Comparison of ENCODE assay signal across 19 cellular contexts in genomic region chr17:12053552-12053951, GRCh38.
A peak's percentile ranks its signal among the peaks of the same experiment; 100 is the strongest.
DNase-seq lines count a peak whose midpoint lies in the region; ATAC-seq and TF ChIP-seq lines count a peak whose summit lies in the region.
"Had no signal": no experiment of that assay in that cellular context is flagged by ENCODE, and none has a peak within 500 bp of the region (broad histone marks: within the 10 kb centered on the region; RNA-seq: fewer than 3 reads in every experiment).

No MANE protein-coding gene starts in this region.

- ATAC-seq in stimulated activated effector memory CD8-positive, alpha-beta T cell treated with anti-CD3 and anti-CD28 coated beads, Interleukin-12 subunit alpha, Interleukin-12 subunit beta, amount 100 ng/mL, for 72 hours = no peak
- ATAC-seq in GM21447 (IDR thresholded peaks at IDR 0.05; ENCODE audit: unreplicated experiment) (no peak), GM19455 (IDR thresholded peaks at IDR 0.05; ENCODE audit: unreplicated experiment) (no peak), HG02870 (IDR thresholded peaks at IDR 0.05; ENCODE audit: unreplicated experiment) (no peak)
- ATAC-seq: gastrocnemius medialis, left lung, Panc1 had no signal

- DNase-seq in activated naive CD4-positive, alpha-beta T cell treated with anti-CD3 and anti-CD28 coated beads, Interleukin-2, amount 10 ng/mL, durations not matched to agents 7 days and 5 days = no peak
- no peak for DNase-seq in activated naive CD4-positive, alpha-beta T cell treated with anti-CD3 and anti-CD28 coated beads, Interleukin-2, amount 50 U/mL, for 16 hours
- peak; percentile 12 for DNase-seq in choroid plexus epithelial cell (ENCODE audit: low read depth)
- DNase-seq in stimulated activated effector memory CD8-positive, alpha-beta T cell treated with anti-CD3 and anti-CD28 coated beads, Interleukin-12 subunit alpha, Interleukin-12 subunit beta, amount 100 ng/mL, for 72 hours (ENCODE audit: low spot score in 2 of 2) = no peak
- DNase-seq: gastrocnemius medialis; left lung; NCI-H1092; NCI-H748 treated with DMSO at 0.1 percent for 48 hours; ovary; SK-N-SH; stimulated activated CD4-positive, alpha-beta T cell treated with anti-CD3 and anti-CD28 coated beads, Interleukin-4, amount 100 ng/mL, for 1 hour had no signal

- no peak for TF ChIP-seq CTCF in choroid plexus epithelial cell (conservative IDR thresholded peaks at IDR 0.05; ENCODE audit: low read depth, low read length)

- peaks cover 17% of the 10 kb centered on the region for H3K36me3 Mint-ChIP-seq in activated naive CD4-positive, alpha-beta T cell treated with anti-CD3 and anti-CD28 coated beads, Interleukin-2, amount 10 ng/mL, durations not matched to agents 7 days and 5 days
- H3K36me3 Mint-ChIP-seq in T-helper 1 cell treated with Interleukin-12 subunit alpha and Interleukin-12 subunit beta and Interleukin-4 antibody, amounts not matched to agents 30 μg/mL and 1 μg/mL, for 36 hours (ENCODE audit: low read depth) = peaks cover 13% of the 10 kb centered on the region
- peaks cover 12% of the 10 kb centered on the region for H3K36me3 Mint-ChIP-seq in stimulated activated effector memory CD8-positive, alpha-beta T cell treated with anti-CD3 and anti-CD28 coated beads, Interleukin-12 subunit alpha, Interleukin-12 subunit beta, amount 100 ng/mL, for 72 hours
- H3K36me3 Mint-ChIP-seq: activated naive CD4-positive, alpha-beta T cell treated with anti-CD3 and anti-CD28 coated beads, Interleukin-2, amount 50 U/mL, for 24 hours had no signal

- CTCF ChIA-PET in activated naive CD4-positive, alpha-beta T cell treated with anti-CD3 and anti-CD28 coated beads, Interleukin-2, amount 10 ng/mL, durations not matched to agents 7 days and 5 days (lab: Charles Lee) = interaction anchor here (0.6 kb wide), 1 partner anchor 45 kb away, joined by 3 read pairs; no protein-coding TSS in a partner anchor

- peak overlapping the region; percentile 86 for H3K27ac Mint-ChIP-seq in activated naive CD4-positive, alpha-beta T cell treated with anti-CD3 and anti-CD28 coated beads, Interleukin-2, amount 10 ng/mL, durations not matched to agents 7 days and 5 days
- peak overlapping the region; percentile 42 for H3K27ac Mint-ChIP-seq in T-helper 1 cell treated with Interleukin-12 subunit alpha and Interleukin-12 subunit beta and Interleukin-4 antibody, amounts not matched to agents 30 μg/mL and 1 μg/mL, for 36 hours
- peak overlapping the region; percentile 55 for H3K27ac Mint-ChIP-seq in stimulated activated effector memory CD8-positive, alpha-beta T cell treated with anti-CD3 and anti-CD28 coated beads, Interleukin-12 subunit alpha, Interleukin-12 subunit beta, amount 100 ng/mL, for 72 hours
- H3K27ac Mint-ChIP-seq: activated naive CD4-positive, alpha-beta T cell treated with anti-CD3 and anti-CD28 coated beads, Interleukin-2, amount 50 U/mL, for 24 hours had no signal

- H3K4me1 Mint-ChIP-seq in activated naive CD4-positive, alpha-beta T cell treated with anti-CD3 and anti-CD28 coated beads, Interleukin-2, amount 10 ng/mL, durations not matched to agents 7 days and 5 days = peaks cover 67% of the 10 kb centered on the region
- peaks cover 39% of the 10 kb centered on the region for H3K4me1 Mint-ChIP-seq in T-helper 1 cell treated with Interleukin-12 subunit alpha and Interleukin-12 subunit beta and Interleukin-4 antibody, amounts not matched to agents 30 μg/mL and 1 μg/mL, for 36 hours (ENCODE audit: low read depth)
- peaks cover 66% of the 10 kb centered on the region for H3K4me1 Mint-ChIP-seq in stimulated activated effector memory CD8-positive, alpha-beta T cell treated with anti-CD3 and anti-CD28 coated beads, Interleukin-12 subunit alpha, Interleukin-12 subunit beta, amount 100 ng/mL, for 72 hours

- no peaks in the 10 kb centered on the region for H3K9me3 Mint-ChIP-seq in activated naive CD4-positive, alpha-beta T cell treated with anti-CD3 and anti-CD28 coated beads, Interleukin-2, amount 10 ng/mL, durations not matched to agents 7 days and 5 days
- no peaks in the 10 kb centered on the region for H3K9me3 Mint-ChIP-seq in T-helper 1 cell treated with Interleukin-12 subunit alpha and Interleukin-12 subunit beta and Interleukin-4 antibody, amounts not matched to agents 30 μg/mL and 1 μg/mL, for 36 hours
- no peaks in the 10 kb centered on the region for H3K9me3 Mint-ChIP-seq in stimulated activated effector memory CD8-positive, alpha-beta T cell treated with anti-CD3 and anti-CD28 coated beads, Interleukin-12 subunit alpha, Interleukin-12 subunit beta, amount 100 ng/mL, for 72 hours
- H3K9me3 Mint-ChIP-seq: activated naive CD4-positive, alpha-beta T cell treated with anti-CD3 and anti-CD28 coated beads, Interleukin-2, amount 50 U/mL, for 24 hours; brain had no signal

- peak overlapping the region; percentile 67 for H3K4me3 Mint-ChIP-seq in activated naive CD4-positive, alpha-beta T cell treated with anti-CD3 and anti-CD28 coated beads, Interleukin-2, amount 10 ng/mL, durations not matched to agents 7 days and 5 days
- peak overlapping the region; percentile 72 for H3K4me3 Mint-ChIP-seq in T-helper 1 cell treated with Interleukin-12 subunit alpha and Interleukin-12 subunit beta and Interleukin-4 antibody, amounts not matched to agents 30 μg/mL and 1 μg/mL, for 36 hours
- no peak overlapping the region for H3K4me3 Mint-ChIP-seq in stimulated activated effector memory CD8-positive, alpha-beta T cell treated with anti-CD3 and anti-CD28 coated beads, Interleukin-12 subunit alpha, Interleukin-12 subunit beta, amount 100 ng/mL, for 72 hours
- H3K4me3 Mint-ChIP-seq: activated naive CD4-positive, alpha-beta T cell treated with anti-CD3 and anti-CD28 coated beads, Interleukin-2, amount 50 U/mL, for 24 hours had no signal

- H3K4me3 ChIP-seq in choroid plexus epithelial cell (ENCODE audit: low read depth, low read length) = no peak overlapping the region
- H3K4me3 ChIP-seq: coronary artery, gastrocnemius medialis, left lung, ovary had no signal

- no peaks in the 10 kb centered on the region for H3K27me3 Mint-ChIP-seq in activated naive CD4-positive, alpha-beta T cell treated with anti-CD3 and anti-CD28 coated beads, Interleukin-2, amount 10 ng/mL, durations not matched to agents 7 days and 5 days
- no peaks in the 10 kb centered on the region for H3K27me3 Mint-ChIP-seq in T-helper 1 cell treated with Interleukin-12 subunit alpha and Interleukin-12 subunit beta and Interleukin-4 antibody, amounts not matched to agents 30 μg/mL and 1 μg/mL, for 36 hours (ENCODE audit: low read depth)
- H3K27me3 Mint-ChIP-seq: activated naive CD4-positive, alpha-beta T cell treated with anti-CD3 and anti-CD28 coated beads, Interleukin-2, amount 50 U/mL, for 24 hours; brain had no signal
